In genomic region chr3:153901152-153901551, GRCh38 we compare ENCODE assay signal across 27 cellular contexts.
A peak's percentile ranks its signal among the peaks of the same experiment; 100 is the strongest.
DNase-seq lines count a peak whose midpoint lies in the region; ATAC-seq, FAIRE-seq and TF ChIP-seq lines count a peak whose summit lies in the region.
"Had no signal": no experiment of that assay in that cellular context is flagged by ENCODE, and none has a peak within 500 bp of the region (broad histone marks: within the 10 kb centered on the region; RNA-seq: fewer than 3 reads in every experiment).

No MANE protein-coding gene starts in this region.

- H3K9me3 ChIP-seq in PC-3 (ENCODE audit: low read length) (no peaks in the 10 kb centered on the region), osteoblast (ENCODE audit: low read depth, low read length) (no peaks in the 10 kb centered on the region), HepG2 (ENCODE audit: low read length) (no peaks in the 10 kb centered on the region)
- H3K9me3 ChIP-seq in naive thymus-derived CD4-positive, alpha-beta T cell (ENCODE audit: control insufficient read depth in 2 of 3, low read length in 3 of 3): no peaks in the 10 kb centered on the region
- H3K9me3 ChIP-seq: BLaER1, esophagus muscularis mucosa, stomach, thyroid gland had no signal

- no peak overlapping the region for H3K4me3 Mint-ChIP-seq in naive thymus-derived CD4-positive, alpha-beta T cell
- H3K4me3 Mint-ChIP-seq: activated naive CD8-positive, alpha-beta T cell treated with anti-CD3 and anti-CD28 coated beads for 36 hours; endodermal cell; natural killer cell had no signal

- BruUV-seq in PC-3 (replicated peaks; lab: Mats Ljungman, UMichigan): no TSS peak
- BruUV-seq in HepG2 (replicated peaks; lab: Mats Ljungman, UMichigan): no TSS peak

- H3K9me3 Mint-ChIP-seq in naive thymus-derived CD4-positive, alpha-beta T cell: peaks cover 0 to 6% (median 2%) of the 10 kb centered on the region in 11 donors
- H3K9me3 Mint-ChIP-seq: endodermal cell had no signal

- TF ChIP-seq POLR2A in HepG2 (IDR thresholded peaks at IDR 0.05; ENCODE audit: insufficient read depth in 1 of 2, low read depth in 2 of 2, low read length in 2 of 2): no peak

- H3K27ac Mint-ChIP-seq in naive thymus-derived CD4-positive, alpha-beta T cell: no peak overlapping the region
- H3K27ac Mint-ChIP-seq: activated naive CD8-positive, alpha-beta T cell treated with anti-CD3 and anti-CD28 coated beads for 36 hours; endodermal cell; natural killer cell had no signal

- ATAC-seq in PC-3 (peak; percentile 93), HepG2 (no peak)
- ATAC-seq in naive thymus-derived CD4-positive, alpha-beta T cell: no peak
- ATAC-seq: natural killer cell had no signal

- H3K79me2 ChIP-seq in PC-3 (ENCODE audit: low read length) (no peaks in the 10 kb centered on the region), osteoblast (ENCODE audit: insufficient read depth, low read length) (no peaks in the 10 kb centered on the region), HepG2 (ENCODE audit: insufficient read depth, low read length) (no peaks in the 10 kb centered on the region)

- H3K27me3 ChIP-seq in PC-3 (ENCODE audit: low read length): no peaks in the 10 kb centered on the region
- H3K27me3 ChIP-seq in osteoblast (ENCODE audit: insufficient read depth, low read length): no peaks in the 10 kb centered on the region
- no peaks in the 10 kb centered on the region for H3K27me3 ChIP-seq in HepG2 (ENCODE audit: control insufficient read depth in 1 of 2, insufficient read depth in 2 of 2, low read length in 2 of 2)
- no peaks in the 10 kb centered on the region for H3K27me3 ChIP-seq in naive thymus-derived CD4-positive, alpha-beta T cell (ENCODE audit: control insufficient read depth in 2 of 2, insufficient read depth in 2 of 2, low read length in 2 of 2)
- H3K27me3 ChIP-seq: BLaER1, esophagus muscularis mucosa, stomach, thyroid gland had no signal

- H4K20me1 ChIP-seq in PC-3 (ENCODE audit: low read length) (no peaks in the 10 kb centered on the region), osteoblast (ENCODE audit: insufficient read depth, low read length) (no peaks in the 10 kb centered on the region), HepG2 (ENCODE audit: insufficient read depth, low read length) (no peaks in the 10 kb centered on the region)
- H4K20me1 ChIP-seq: BLaER1 had no signal

- H3K27me3 Mint-ChIP-seq in naive thymus-derived CD4-positive, alpha-beta T cell: peaks cover 0 to 25% (median 4%) of the 10 kb centered on the region in 5 donors

- no peaks in the 10 kb centered on the region for H3K9me2 ChIP-seq in PC-3 (replicated peaks; ENCODE audit: low read length)

- peaks cover 9% of the 10 kb centered on the region for H3F3A ChIP-seq in PC-3 (ENCODE audit: low read length, unreplicated experiment)

- H2AFZ ChIP-seq in PC-3 (ENCODE audit: low read length) (no peak overlapping the region), osteoblast (ENCODE audit: low read length) (no peak overlapping the region), HepG2 (ENCODE audit: low read length) (no peak overlapping the region)

- in situ Hi-C loops in HepG2 (cut with HindIII; ENCODE audit: extremely low pct_ligation_motif_present, low pct_unique_long_range_greater_than_20kb): no loop called here

- H3K36me3 ChIP-seq in PC-3 (ENCODE audit: low read depth, low read length) (no peaks in the 10 kb centered on the region), osteoblast (ENCODE audit: insufficient read depth, low read length) (no peaks in the 10 kb centered on the region), HepG2 (replicated peaks in 1 of 2; ENCODE audit: control insufficient read depth in 1 of 2, insufficient read depth in 2 of 2, low read length in 2 of 2) (no peaks in the 10 kb centered on the region)
- H3K36me3 ChIP-seq in naive thymus-derived CD4-positive, alpha-beta T cell (ENCODE audit: control insufficient read depth in 2 of 3, insufficient read depth in 3 of 3, low read length in 3 of 3): no peaks in the 10 kb centered on the region
- H3K36me3 ChIP-seq: BLaER1, esophagus muscularis mucosa, stomach, thyroid gland had no signal

- FAIRE-seq in HepG2 (lab: Jason Lieb, UNC): no peak
- FAIRE-seq: kidney had no signal

- TF ChIP-seq RAD21 in HepG2 (CRISPR knock-in tag; IDR thresholded peaks at IDR 0.05): no peak

- intact Hi-C loops in PC-3 (cut with micrococcal nuclease): loop anchor here (1.0 to 10.0 kb wide), 3 partner anchors 21 to 736 kb away; partner anchors contain the start of gene RAP2B
- intact Hi-C loops in HepG2 (cut with micrococcal nuclease; ENCODE audit: unreplicated experiment): no loop called here
- intact Hi-C loops in naive thymus-derived CD4-positive, alpha-beta T cell (cut with micrococcal nuclease): no loop called here

- peak overlapping the region; percentile 1; the same call in 1 of the 2 replicates for H3K4me3 ChIP-seq in PC-3 (ENCODE audit: low read length)
- no peak overlapping the region for H3K4me3 ChIP-seq in fibroblast of mammary gland (ENCODE audit: control insufficient read depth, low read depth, low read length)
- no peak overlapping the region for H3K4me3 ChIP-seq in osteoblast (ENCODE audit: insufficient read depth, low read length)
- H3K4me3 ChIP-seq in HepG2 (replicated peaks in 1 of 3; ENCODE audit: insufficient read depth in 1 of 3, low read depth in 2 of 3, low read length in 3 of 3): no peak overlapping the region
- no peak overlapping the region for H3K4me3 ChIP-seq in naive thymus-derived CD4-positive, alpha-beta T cell (ENCODE audit: low read length)
- H3K4me3 ChIP-seq: BLaER1, esophagus muscularis mucosa, skin epidermis, stomach, thyroid gland had no signal

- POLR2A ChIA-PET in PC-3 (lab: Charles Lee; ENCODE audit: unreplicated experiment) (interaction anchor here (0.5 kb wide), 1 partner anchor 55 kb away, joined by 5 read pairs; no protein-coding TSS in a partner anchor), HepG2 (lab: Yijun Ruan, JAX) (no interaction called here)
- POLR2A ChIA-PET in naive thymus-derived CD4-positive, alpha-beta T cell (lab: Charles Lee): no interaction called here

- no peaks in the 10 kb centered on the region for H3K36me3 Mint-ChIP-seq in naive thymus-derived CD4-positive, alpha-beta T cell
- H3K36me3 Mint-ChIP-seq: activated naive CD8-positive, alpha-beta T cell treated with anti-CD3 and anti-CD28 coated beads for 36 hours; natural killer cell had no signal

- 86% methylated on average over 2 of the region's 2 CpGs for WGBS in HepG2 (ENCODE audit: low lambda C conversion rate)

- H3K27ac ChIP-seq in PC-3 (ENCODE audit: low read length) (peak overlapping the region; percentile 86), osteoblast (ENCODE audit: low read depth, low read length) (no peak overlapping the region), HepG2 (ENCODE audit: extremely low read length, insufficient read depth, low read length) (no peak overlapping the region)
- H3K27ac ChIP-seq in naive thymus-derived CD4-positive, alpha-beta T cell (ENCODE audit: low read depth, low read length): no peak overlapping the region
- H3K27ac ChIP-seq: BLaER1, esophagus muscularis mucosa, skin epidermis, stomach, thyroid gland had no signal

- TF ChIP-seq EP300 in HepG2 (IDR thresholded peaks at IDR 0.05; ENCODE audit: low read depth in 2 of 2, low read length in 2 of 2): no peak
- no peak for TF ChIP-seq EP300 in HepG2 (CRISPR knock-in tag; IDR thresholded peaks at IDR 0.05; ENCODE audit: borderline replicate concordance)

- DNase-seq in ELR (ENCODE audit: low read depth): peak; percentile 32
- DNase-seq in PC-3: peak; percentile 90
- DNase-seq in fibroblast of mammary gland (ENCODE audit: low read depth): peak; percentile 36
- DNase-seq in osteoblast (ENCODE audit: insufficient read length, low spot score, missing footprints): peak; percentile 18
- no peak for DNase-seq in C1 segment of cervical spinal cord (lab: John Stamatoyannopoulos, UW)
- DNase-seq in HepG2 (ENCODE audit: low spot score): no peak
- no peak for DNase-seq in naive thymus-derived CD4-positive, alpha-beta T cell
- DNase-seq: activated CD4-positive, alpha-beta T cell treated with anti-CD3 and anti-CD28 coated beads for 4 hours; activated CD8-positive, alpha-beta memory T cell treated with anti-CD3 and anti-CD28 coated beads for 24 hours; activated effector memory CD4-positive, alpha-beta T cell treated with anti-CD3 and anti-CD28 coated beads, Interleukin-2, amount 50 U/mL, for 16 hours; activated naive CD8-positive, alpha-beta T cell treated with anti-CD3 and anti-CD28 coated beads for 36 hours; central memory CD4-positive, alpha-beta T cell; COR-L47; DMS79 treated with DMSO at 0.1 percent for 48 hours; endodermal cell; kidney; natural killer cell; NCI-H1436; NCI-H345; NCI-H82; stimulated activated CD4-positive, alpha-beta T cell treated with anti-CD3 and anti-CD28 coated beads, Interleukin-1b, Interleukin-23, amount 100 ng/mL, for 48 hours; stimulated activated CD8-positive, alpha-beta memory T cell treated with anti-CD3 and anti-CD28 coated beads, Interleukin-4, amount 100 ng/mL, for 48 hours; stomach; thyroid gland had no signal

- H3K4me2 ChIP-seq in PC-3 (ENCODE audit: low read length): peak overlapping the region; percentile 64
- no peak overlapping the region for H3K4me2 ChIP-seq in osteoblast (ENCODE audit: insufficient read depth, low read length)
- H3K4me2 ChIP-seq in HepG2 (ENCODE audit: low read depth, low read length): no peak overlapping the region
- H3K4me2 ChIP-seq: BLaER1 had no signal

- no peaks in the 10 kb centered on the region for H3K4me1 Mint-ChIP-seq in naive thymus-derived CD4-positive, alpha-beta T cell
- H3K4me1 Mint-ChIP-seq: activated naive CD8-positive, alpha-beta T cell treated with anti-CD3 and anti-CD28 coated beads for 36 hours; natural killer cell had no signal

- H3K9ac ChIP-seq in PC-3 (ENCODE audit: low read length) (peak overlapping the region; percentile 32), HepG2 (ENCODE audit: insufficient read depth, low read depth, low read length) (no peak overlapping the region)
- H3K9ac ChIP-seq: BLaER1 had no signal

- CTCF ChIA-PET in PC-3 (lab: Charles Lee) (interaction anchor here (1.0 kb wide), 1 partner anchor 70 kb away, joined by 3 read pairs; no protein-coding TSS in a partner anchor), HepG2 (lab: Yijun Ruan, JAX; ENCODE audit: low intra/inter-chr PET ratio, low total read pairs) (no interaction called here)
- CTCF ChIA-PET in naive thymus-derived CD4-positive, alpha-beta T cell (lab: Charles Lee): interaction anchor here (0.6 kb wide), 1 partner anchor 700 kb away, joined by 4 read pairs; no protein-coding TSS in a partner anchor

- H3K4me1 ChIP-seq in PC-3 (ENCODE audit: insufficient read depth, low read length) (peaks cover 27% of the 10 kb centered on the region), osteoblast (ENCODE audit: insufficient read depth, low read length) (no peaks in the 10 kb centered on the region), HepG2 (ENCODE audit: insufficient read depth, low read length) (no peaks in the 10 kb centered on the region)
- no peaks in the 10 kb centered on the region for H3K4me1 ChIP-seq in naive thymus-derived CD4-positive, alpha-beta T cell (ENCODE audit: control insufficient read depth in 2 of 2, insufficient read depth in 2 of 2, low read length in 2 of 2)
- H3K4me1 ChIP-seq: BLaER1, esophagus muscularis mucosa, stomach, thyroid gland had no signal

- TF ChIP-seq CTCF in PC-3 (conservative IDR thresholded peaks at IDR 0.05; ENCODE audit: low read depth, low read length) (no peak), fibroblast of mammary gland (conservative IDR thresholded peaks at IDR 0.05; ENCODE audit: control insufficient read depth, insufficient read depth, low read depth, low read length) (no peak), osteoblast (IDR thresholded peaks at IDR 0.05; ENCODE audit: extremely low read depth, low read depth, low read length) (no peak), HepG2 (CRISPR knock-in tag; IDR thresholded peaks at IDR 0.05) (no peak)

Comparison
In these comparisons a context has a peak if more than half of its experiments do, and no peak if none do; other contexts are left out.
1. DNase-seq: peak in ELR (single experiment), PC-3 (single experiment), fibroblast of mammary gland (single experiment) and osteoblast (single experiment); none in C1 segment of cervical spinal cord (0 of 14), HepG2 (single experiment) and naive thymus-derived CD4-positive, alpha-beta T cell (0 of 9).